In genomic region chr12:94206886-94207285, GRCh38 we compare ENCODE assay signal across 19 cellular contexts. TPM values are rescaled to one million over a fixed set of nuclear protein-coding genes. Genes with fewer than 3 reads are reported as not detected.
DNase-seq lines count a peak whose midpoint lies in the region; ATAC-seq and TF ChIP-seq lines count a peak whose summit lies in the region.
"Had no signal": no experiment of that assay in that cellular context is flagged by ENCODE, and none has a peak within 500 bp of the region (broad histone marks: within the 10 kb centered on the region; RNA-seq: fewer than 3 reads in every experiment).

No MANE protein-coding gene starts in this region.

- POLR2A ChIA-PET in T-cell (lab: Charles Lee): no interaction called here

- peaks cover 63 to 73% (median 67%) of the 10 kb centered on the region in 3 donors for H3K4me1 Mint-ChIP-seq in T-cell

- H3K36me3 Mint-ChIP-seq in T-cell: peaks cover 12% of the 10 kb centered on the region

- H3K36me3 ChIP-seq in Peyer's patch: no peaks in the 10 kb centered on the region
- H3K36me3 ChIP-seq: cardiac muscle cell, right lobe of liver had no signal

- TF ChIP-seq POLR2A in Peyer's patch (IDR thresholded peaks at IDR 0.05): no peak

- peak overlapping the region in 1 of 3 donors; percentile 76 for H3K4me3 Mint-ChIP-seq in T-cell
- H3K4me3 Mint-ChIP-seq: endodermal cell, GM23338 had no signal

- no peaks in the 10 kb centered on the region for H3K27me3 Mint-ChIP-seq in T-cell

- no peaks in the 10 kb centered on the region for H3K9me3 ChIP-seq in Peyer's patch
- H3K9me3 ChIP-seq: right lobe of liver had no signal

- H3K27ac Mint-ChIP-seq in T-cell: peak overlapping the region; percentile 93 to 95
- H3K27ac Mint-ChIP-seq: endodermal cell, GM23338 had no signal

- DNase-seq in DMS 273 (lab: John Stamatoyannopoulos, UW; ENCODE audit: unreplicated experiment) (peak; percentile 0), DMS 273 treated with DMSO at 0.1 percent for 48 hours (lab: John Stamatoyannopoulos, UW) (no peak), DMS53 treated with DMSO at 0.1 percent for 48 hours (lab: John Stamatoyannopoulos, UW; ENCODE audit: unreplicated experiment) (peak; percentile 74), T-cell (no peak), epithelial cell of esophagus (ENCODE audit: low read depth) (peak; percentile 16), Peyer's patch (no peak)
- DNase-seq: activated CD4-positive, CD25-positive, alpha-beta regulatory T cell treated with anti-CD3 and anti-CD28 coated beads, Interleukin-2, amount 50 U/mL, for 72 hours; activated gamma-delta T cell treated with Interleukin-2 at 50 U/mL for 16 hours; endodermal cell; IMR-90; mammary epithelial cell; right lobe of liver; stimulated activated CD4-positive, alpha-beta T cell treated with anti-CD3 and anti-CD28 coated beads, Interleukin-2, amount 100 ng/mL, for 48 hours had no signal

- H3K4me3 ChIP-seq in epithelial cell of esophagus (ENCODE audit: low read length) (no peak overlapping the region), Peyer's patch (no peak overlapping the region)
- H3K4me3 ChIP-seq: cardiac muscle cell, GM23338, right lobe of liver had no signal

- peaks cover 0 to 28% (median 10%) of the 10 kb centered on the region in 4 donors for H3K4me1 ChIP-seq in Peyer's patch

- H3K9me3 Mint-ChIP-seq in T-cell: no peaks in the 10 kb centered on the region

- peak overlapping the region in 1 of 4 donors; percentile 61 for H3K27ac ChIP-seq in Peyer's patch
- H3K27ac ChIP-seq: 22Rv1, cardiac muscle cell had no signal

- H3K27me3 ChIP-seq in Peyer's patch: no peaks in the 10 kb centered on the region
- H3K27me3 ChIP-seq: cardiac muscle cell, right lobe of liver had no signal

- CTCF ChIA-PET in T-cell (lab: Charles Lee): no interaction called here

- ATAC-seq in T-cell (replicated peaks in 1 of 4): no peak
- ATAC-seq in HG02642 (IDR thresholded peaks at IDR 0.05; ENCODE audit: poor library complexity, unreplicated experiment): no peak
- no peak for ATAC-seq in HG03521 (IDR thresholded peaks at IDR 0.05; ENCODE audit: unreplicated experiment)
- ATAC-seq: GM23338, Panc1, right lobe of liver had no signal

- TF ChIP-seq CTCF in epithelial cell of esophagus (IDR thresholded peaks at IDR 0.05; ENCODE audit: insufficient read depth, low read depth, low read length, missing control alignments) (no peak), Peyer's patch (IDR thresholded peaks at IDR 0.05) (no peak)

RNA-seq across cellular contexts. Expression of gene PLXNC1, which starts 58.5 kb away (rescaled TPM):
- total RNA-seq in T-cell (10 to 100 TPM; 12.9 to 23.9 (median 19.2) TPM), Peyer's patch (10 to 100 TPM in 1 of 4 donors, 1 to 10 TPM in 2, under 1 TPM in 1; 0.88 to 21.5 (median 5.1) TPM)

Comparison
In these comparisons a context has a peak if more than half of its experiments do, and no peak if none do; other contexts are left out.
1. DNase-seq: peak in DMS 273 (single experiment), DMS53 treated with DMSO at 0.1 percent for 48 hours (single experiment) and epithelial cell of esophagus (single experiment); none in DMS 273 treated with DMSO at 0.1 percent for 48 hours (single experiment), T-cell (0 of 34) and Peyer's patch (0 of 3).